Comparison of ENCODE assay signal across 22 cellular contexts in the genomic region with DNA sequence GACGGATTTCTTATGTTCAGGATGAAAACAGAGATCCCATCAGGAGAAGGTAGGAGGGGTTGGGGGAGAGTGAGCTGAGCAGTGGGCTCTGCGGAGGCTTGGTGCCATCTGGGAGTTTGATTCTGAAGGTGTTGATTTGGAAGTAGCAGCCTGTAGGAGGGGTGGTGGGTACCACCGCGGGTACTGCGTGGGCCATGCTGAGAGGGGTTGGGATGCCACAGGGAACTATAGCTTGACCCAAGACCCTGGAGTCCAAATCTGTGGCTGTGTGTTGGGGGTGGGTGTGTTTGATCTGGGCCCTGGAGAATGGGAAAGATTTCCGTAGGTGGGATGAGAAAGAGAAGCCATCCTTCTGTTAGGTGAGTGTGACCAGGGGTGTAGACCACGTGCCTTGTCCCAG. TPM values are rescaled to one million over a fixed set of nuclear protein-coding genes. Genes with fewer than 3 reads are reported as not detected.
DNase-seq lines count a peak whose midpoint lies in the region; ATAC-seq and TF ChIP-seq lines count a peak whose summit lies in the region.
"Had no signal": no experiment of that assay in that cellular context is flagged by ENCODE, and none has a peak within 500 bp of the region (broad histone marks: within the 10 kb centered on the region; RNA-seq: fewer than 3 reads in every experiment).

No MANE protein-coding gene starts in this region.

- WGBS in sigmoid colon, 2 donors, result 96 to 97% methylated on average over 7 of the region's 7 CpGs

- DNase-seq in Calu3 (no peak), mesenteric fat pad (ENCODE audit: low spot score) (peak; percentile 35), sigmoid colon (peak; percentile 36), GM13977 (ENCODE audit: low spot score) (no peak), NCI-H2227 treated with DMSO at 0.1 percent for 48 hours (lab: John Stamatoyannopoulos, UW) (no peak)
- DNase-seq: ACHN, AML-193, DMS79, KBM-7, MV-4-11, NCI-H1694 treated with DMSO at 0.1 percent for 48 hours, NCI-H2107, NCI-H226, NCI-H524, NCI-H82, OCI-M1 had no signal

- no peak overlapping the region for H3K27ac ChIP-seq in HEK293 (ENCODE audit: extremely low read depth, low read depth, low read length)
- H3K27ac ChIP-seq in sigmoid colon, result no peak overlapping the region
- H3K27ac ChIP-seq: C4-2B had no signal

- no TSS peak for BruUV-seq in Calu3 (replicated peaks; lab: Mats Ljungman, UMichigan)

- H3K9me3 ChIP-seq in HEK293 (ENCODE audit: control insufficient read depth, insufficient read depth, low read depth, low read length) (no peaks in the 10 kb centered on the region), sigmoid colon (no peaks in the 10 kb centered on the region)

- no peak for TF ChIP-seq POLR2A in sigmoid colon (IDR thresholded peaks at IDR 0.05)

- TF ChIP-seq CTCF in Calu3 (IDR thresholded peaks at IDR 0.05; ENCODE audit: unreplicated experiment) (no peak), HEK293 (tag by site-specific recombination; IDR thresholded peaks at IDR 0.05) (no peak), sigmoid colon (IDR thresholded peaks at IDR 0.05) (no peak), GM13977 (IDR thresholded peaks at IDR 0.05; ENCODE audit: extremely low read depth, insufficient read depth, missing control alignments) (no peak)

- intact Hi-C loops in Calu3 (cut with micrococcal nuclease; ENCODE audit: unreplicated experiment), result no loop called here
- intact Hi-C loops in sigmoid colon (cut with DNase I), result loop anchor here (10.0 kb wide), 1 partner anchor 766 kb away; no protein-coding TSS in a partner anchor

- H3K27me3 ChIP-seq in sigmoid colon, result no peaks in the 10 kb centered on the region

- ATAC-seq in HG03469 (IDR thresholded peaks at IDR 0.05; ENCODE audit: unreplicated experiment), result no peak
- ATAC-seq: GM23338, HCT116, HepG2 had no signal

- CTCF ChIA-PET in Calu3 (lab: Charles Lee), result no interaction called here
- CTCF ChIA-PET in HEK293 (lab: Yijun Ruan, JAX), result no interaction called here

- no peaks in the 10 kb centered on the region for H3K27me3 Mint-ChIP-seq in Calu3 (ENCODE audit: unreplicated experiment)

- TF ChIP-seq EP300 in sigmoid colon (IDR thresholded peaks at IDR 0.05), result no peak

- H3K9me3 Mint-ChIP-seq in Calu3 (ENCODE audit: low read depth, unreplicated experiment), result no peaks in the 10 kb centered on the region
- H3K9me3 Mint-ChIP-seq: GM23338 had no signal

- peaks cover 52% of the 10 kb centered on the region for H3K36me3 Mint-ChIP-seq in Calu3 (ENCODE audit: insufficient read depth, unreplicated experiment)

- in situ Hi-C loops in GM13977 (cut with MboI; ENCODE audit: low pct_unique_long_range_greater_than_20kb, low sequenced_read_pairs, unreplicated experiment), result no loop called here

- no peak overlapping the region for H3K4me3 Mint-ChIP-seq in Calu3 (ENCODE audit: low read depth, unreplicated experiment)
- H3K4me3 Mint-ChIP-seq: GM23338 had no signal

- POLR2A ChIA-PET in HEK293 (lab: Yijun Ruan, JAX), result no interaction called here

- H3K4me1 Mint-ChIP-seq in Calu3 (ENCODE audit: low read depth, unreplicated experiment), result peaks cover 36% of the 10 kb centered on the region

- H3K4me1 ChIP-seq in HEK293 (ENCODE audit: control insufficient read depth, insufficient read depth, low read length) (peaks cover 4% of the 10 kb centered on the region; the same call in 1 of the 2 replicates), sigmoid colon (peaks cover 0 to 19% (median 10%) of the 10 kb centered on the region in 4 donors)

- peak overlapping the region; percentile 9 for H3K27ac Mint-ChIP-seq in Calu3 (ENCODE audit: unreplicated experiment)
- H3K27ac Mint-ChIP-seq: GM23338 had no signal

- peaks cover 0 to 77% of the 10 kb centered on the region in 2 experiments; a peak in 2 of 3 replicates for H3K36me3 ChIP-seq in HEK293 (ENCODE audit: control insufficient read depth in 2 of 2, insufficient read depth in 1 of 2, low read length in 2 of 2)
- H3K36me3 ChIP-seq in sigmoid colon, result peaks cover 0 to 45% (median 28%) of the 10 kb centered on the region in 4 donors

- no peak overlapping the region for H3K4me3 ChIP-seq in HEK293 (ENCODE audit: low read depth, low read length)
- H3K4me3 ChIP-seq in sigmoid colon, result no peak overlapping the region
- H3K4me3 ChIP-seq: GM23338 had no signal

TF ChIP-seq in HEK293, 187 proteins besides CTCF, POLR2A, EP300 and RAD21:
- TF ChIP-seq EGR2 (tag by site-specific recombination; IDR thresholded peaks at IDR 0.05; ENCODE audit: low read depth) (peak; percentile 55), ZNF621 (tag by site-specific recombination; IDR thresholded peaks at IDR 0.05) (no peak)

RNA-seq across cellular contexts. Expression of gene INCENP, which starts 5.0 kb away (rescaled TPM):
- total RNA-seq in Calu3 (2022), result 94.3 and 115 TPM in 2 replicates
- 14.7 TPM for total RNA-seq in mesenteric fat pad
- 10 to 100 TPM in 1 of 4 donors, 1 to 10 TPM in 3; 5.4 to 25.3 (median 8.9) TPM for total RNA-seq in sigmoid colon
- polyA plus RNA-seq in sigmoid colon, result 10 to 100 TPM in 1 of 3 donors, 1 to 10 TPM in 2; 4.2 to 21.6 (median 5.3) TPM

Comparison
In these comparisons a context has a peak if more than half of its experiments do, and no peak if none do; other contexts are left out.
1. DNase-seq: peak in mesenteric fat pad (single experiment) and sigmoid colon (single experiment); none in Calu3 (single experiment), GM13977 (single experiment) and NCI-H2227 treated with DMSO at 0.1 percent for 48 hours (single experiment).